Comparison of ENCODE assay signal across 14 cellular contexts in genomic region chr15:68195336-68196112, GRCh38. TPM values are rescaled to one million over a fixed set of nuclear protein-coding genes. Genes with fewer than 3 reads are reported as not detected.
DNase-seq lines count a peak whose midpoint lies in the region; ATAC-seq, FAIRE-seq and TF ChIP-seq lines count a peak whose summit lies in the region.
"Had no signal": no experiment of that assay in that cellular context is flagged by ENCODE, and none has a peak within 500 bp of the region (broad histone marks: within the 10 kb centered on the region; RNA-seq: fewer than 3 reads in every experiment).

No MANE protein-coding gene starts in this region.

- FAIRE-seq in HTR-8/SVneo (lab: Jason Lieb, UNC) = peak; percentile 33

- intact Hi-C loops in CD14-positive monocyte (cut with micrococcal nuclease) = no loop called here

- ATAC-seq in naive thymus-derived CD8-positive, alpha-beta T cell = no peak
- ATAC-seq in HG03025 (IDR thresholded peaks at IDR 0.05; ENCODE audit: low FRiP score, unreplicated experiment) = no peak
- ATAC-seq: T-cell had no signal

- peaks cover 54 to 77% of the 10 kb centered on the region in 2 donors for H3K36me3 Mint-ChIP-seq in CD14-positive monocyte
- peaks cover 0 to 37% (median 0%) of the 10 kb centered on the region in 3 donors for H3K36me3 Mint-ChIP-seq in naive thymus-derived CD8-positive, alpha-beta T cell

- H3K27ac ChIP-seq in caudate nucleus (ENCODE audit: low read depth, low read length) = peak overlapping the region; percentile 77
- H3K27ac ChIP-seq: HL-60 had no signal

- H3K4me1 Mint-ChIP-seq in CD14-positive monocyte = peaks cover 23% of the 10 kb centered on the region
- peaks cover 0 to 6% (median 2%) of the 10 kb centered on the region in 4 donors for H3K4me1 Mint-ChIP-seq in naive thymus-derived CD8-positive, alpha-beta T cell
- H3K4me1 Mint-ChIP-seq: activated CD4-positive, alpha-beta T cell treated with anti-CD3 and anti-CD28 coated beads, Interleukin-2, amount 10 ng/mL, durations not matched to agents 7 days and 5 days; T-cell had no signal

- no peak overlapping the region for H3K4me3 Mint-ChIP-seq in CD14-positive monocyte
- no peak overlapping the region for H3K4me3 Mint-ChIP-seq in naive thymus-derived CD8-positive, alpha-beta T cell
- H3K4me3 Mint-ChIP-seq: activated CD4-positive, alpha-beta T cell treated with anti-CD3 and anti-CD28 coated beads, Interleukin-2, amount 10 ng/mL, durations not matched to agents 7 days and 5 days; T-cell had no signal

- POLR2A ChIA-PET in naive thymus-derived CD8-positive, alpha-beta T cell (lab: Charles Lee) = interaction anchor here (0.7 kb wide), 1 partner anchor 341 kb away, joined by 3 read pairs; no protein-coding TSS in a partner anchor

- DNase-seq in CD14-positive monocyte (ENCODE audit: low spot score) = no peak
- DNase-seq in HTR-8/SVneo (ENCODE audit: insufficient read length, low spot score) = no peak
- DNase-seq in caudate nucleus (lab: John Stamatoyannopoulos, UW) = no peak
- DNase-seq in naive thymus-derived CD8-positive, alpha-beta T cell = no peak
- no peak for DNase-seq in nucleus accumbens (lab: John Stamatoyannopoulos, UW)
- no peak for DNase-seq in SHP77 (lab: John Stamatoyannopoulos, UW)
- DNase-seq in NCI-H187 treated with DMSO at 0.1 percent for 48 hours (lab: John Stamatoyannopoulos, UW) = no peak
- DNase-seq: activated CD4-positive, alpha-beta T cell treated with anti-CD3 and anti-CD28 coated beads, Interleukin-2, amount 10 ng/mL, durations not matched to agents 7 days and 5 days; activated naive CD4-positive, alpha-beta T cell; cerebellar nuclear complex; stimulated activated naive CD4-positive, alpha-beta T cell; T-cell had no signal

- peak overlapping the region in 5 of 7 donors; percentile 19 to 69 (median 59) for H3K27ac Mint-ChIP-seq in CD14-positive monocyte
- peak overlapping the region in 6 of 10 donors; percentile 7 to 79 (median 35) for H3K27ac Mint-ChIP-seq in naive thymus-derived CD8-positive, alpha-beta T cell
- H3K27ac Mint-ChIP-seq: activated CD4-positive, alpha-beta T cell treated with anti-CD3 and anti-CD28 coated beads, Interleukin-2, amount 10 ng/mL, durations not matched to agents 7 days and 5 days had no signal

- H3K9me3 Mint-ChIP-seq in CD14-positive monocyte = no peaks in the 10 kb centered on the region
- H3K9me3 Mint-ChIP-seq in naive thymus-derived CD8-positive, alpha-beta T cell = no peaks in the 10 kb centered on the region
- H3K9me3 Mint-ChIP-seq: activated CD4-positive, alpha-beta T cell treated with anti-CD3 and anti-CD28 coated beads, Interleukin-2, amount 10 ng/mL, durations not matched to agents 7 days and 5 days; T-cell had no signal

- H3K27me3 Mint-ChIP-seq in CD14-positive monocyte (ENCODE audit: low read depth in 3 of 3) = peaks cover 0 to 2% (median 0%) of the 10 kb centered on the region in 3 donors
- no peaks in the 10 kb centered on the region for H3K27me3 Mint-ChIP-seq in naive thymus-derived CD8-positive, alpha-beta T cell
- H3K27me3 Mint-ChIP-seq: activated CD4-positive, alpha-beta T cell treated with anti-CD3 and anti-CD28 coated beads, Interleukin-2, amount 10 ng/mL, durations not matched to agents 7 days and 5 days; T-cell had no signal

- TF ChIP-seq CTCF in CD14-positive monocyte (IDR thresholded peaks at IDR 0.05) = peak; percentile 32

RNA-seq across cellular contexts. Expression of gene CALML4, which starts 9.6 kb away (rescaled TPM):
- polyA plus RNA-seq in CD14-positive monocyte = 10 to 100 TPM; 38.8 to 44.5 TPM
- total RNA-seq in naive thymus-derived CD8-positive, alpha-beta T cell = 1 to 10 TPM; 4.1 to 4.7 TPM
- under 1 TPM in 1 of 3 donors, not detected in 2; 0.65 TPM for polyA plus RNA-seq in naive thymus-derived CD8-positive, alpha-beta T cell

RNA-seq across cellular contexts. Expression of gene CLN6, which starts 34.0 kb away (rescaled TPM):
- polyA plus RNA-seq in CD14-positive monocyte = 1 to 10 TPM; 3.4 to 4.2 TPM
- total RNA-seq in naive thymus-derived CD8-positive, alpha-beta T cell = 10 to 100 TPM; 18.5 to 22.3 TPM
- polyA plus RNA-seq in naive thymus-derived CD8-positive, alpha-beta T cell = 1 to 10 TPM; 2.4 to 4.1 (median 3.3) TPM

Comparison
In these comparisons a context has a peak if more than half of its experiments do, and no peak if none do; other contexts are left out.
1. RNA of gene CALML4, which starts 9.6 kb away (polyA plus RNA-seq): 38.8 to 44.5 TPM in CD14-positive monocyte; 0.65 TPM in naive thymus-derived CD8-positive, alpha-beta T cell; every median in the first group is over 10 times any median in the second.